In the genomic region with DNA sequence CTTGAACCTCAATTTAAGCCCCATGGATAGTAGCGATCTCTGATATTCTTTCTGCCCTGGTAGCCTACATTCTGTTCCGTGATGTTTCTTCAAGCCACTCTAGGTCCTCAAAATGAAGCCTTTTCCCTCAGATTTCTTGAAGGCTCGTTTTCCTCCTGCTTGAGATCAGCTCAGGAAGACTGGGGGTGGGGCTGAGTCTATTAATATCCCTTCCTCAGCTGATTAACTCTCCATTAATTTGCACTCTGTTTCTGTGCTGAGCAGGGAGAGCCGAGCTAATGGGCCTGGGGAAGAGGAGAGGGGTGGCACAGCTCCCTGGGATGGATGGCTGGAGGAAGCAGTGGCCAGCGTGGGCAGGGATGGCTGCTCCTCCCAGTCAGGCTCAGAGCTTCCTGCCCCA, we compare ENCODE assay signal across 21 cellular contexts.
A peak's percentile ranks its signal among the peaks of the same experiment; 100 is the strongest.
DNase-seq lines count a peak whose midpoint lies in the region; ATAC-seq and TF ChIP-seq lines count a peak whose summit lies in the region.
"Had no signal": no experiment of that assay in that cellular context is flagged by ENCODE, and none has a peak within 500 bp of the region (broad histone marks: within the 10 kb centered on the region; RNA-seq: fewer than 3 reads in every experiment).

No MANE protein-coding gene starts in this region.

- no peaks in the 10 kb centered on the region for H3K79me2 ChIP-seq in smooth muscle cell (ENCODE audit: low read depth)

- no peaks in the 10 kb centered on the region for H3K9me3 ChIP-seq in BLaER1 treated with 17β-estradiol and CSF1 and Interleukin-3, amounts not matched to agents 10 nM and 100 nM (replicated peaks in 1 of 11)
- no peaks in the 10 kb centered on the region for H3K9me3 ChIP-seq in smooth muscle cell (replicated peaks; ENCODE audit: low read depth)
- H3K9me3 ChIP-seq in mucosa of descending colon, result no peaks in the 10 kb centered on the region
- H3K9me3 ChIP-seq: tibial nerve had no signal

- ATAC-seq in HG02870 (IDR thresholded peaks at IDR 0.05; ENCODE audit: unreplicated experiment), result no peak
- ATAC-seq in mucosa of descending colon, result no peak
- ATAC-seq: Panc1 had no signal

- 72% methylated on average over 5 of the region's 5 CpGs for WGBS in smooth muscle cell (ENCODE audit: low lambda C conversion rate)

- peak overlapping the region; percentile 3 to 47 (median 28); a peak in 13 of 22 replicates for H3K4me2 ChIP-seq in BLaER1 treated with 17β-estradiol and CSF1 and Interleukin-3, amounts not matched to agents 10 nM and 100 nM
- peak overlapping the region; percentile 55 for H3K4me2 ChIP-seq in smooth muscle cell
- H3K4me2 ChIP-seq: KMS-11 had no signal

- H3F3A ChIP-seq in smooth muscle cell (ENCODE audit: low read depth), result no peaks in the 10 kb centered on the region

- H4K20me1 ChIP-seq in BLaER1 treated with 17β-estradiol and CSF1 and Interleukin-3, amounts not matched to agents 10 nM and 100 nM, result peaks cover 6 to 95% (median 39%) of the 10 kb centered on the region in 11 experiments; a peak in 18 of 22 replicates
- no peaks in the 10 kb centered on the region for H4K20me1 ChIP-seq in smooth muscle cell (ENCODE audit: low read depth)

- no peaks in the 10 kb centered on the region for H3K27me3 ChIP-seq in BLaER1 treated with 17β-estradiol and CSF1 and Interleukin-3, amounts not matched to agents 10 nM and 100 nM
- H3K27me3 ChIP-seq in layer of hippocampus (ENCODE audit: control insufficient read depth, insufficient read depth, low read length) (no peaks in the 10 kb centered on the region), smooth muscle cell (ENCODE audit: low read depth) (no peaks in the 10 kb centered on the region)
- H3K27me3 ChIP-seq: tibial nerve had no signal

- H2AFZ ChIP-seq in smooth muscle cell (ENCODE audit: low read depth), result peak overlapping the region; percentile 16

- no peak overlapping the region; a peak in 1 of 22 replicates for H3K9ac ChIP-seq in BLaER1 treated with 17β-estradiol and CSF1 and Interleukin-3, amounts not matched to agents 10 nM and 100 nM
- no peak overlapping the region for H3K9ac ChIP-seq in smooth muscle cell (ENCODE audit: low read depth)
- H3K9ac ChIP-seq: KMS-11 had no signal

- DNase-seq in cerebellar cortex (ENCODE audit: low spot score) (peak; percentile 42), smooth muscle cell (lab: John Stamatoyannopoulos, UW; ENCODE audit: unreplicated experiment) (no peak), mucosa of descending colon (no peak), NCI-H1417 treated with DMSO at 0.1 percent for 48 hours (lab: John Stamatoyannopoulos, UW) (no peak)
- DNase-seq: activated CD4-positive, alpha-beta T cell treated with anti-CD3 and anti-CD28 coated beads, Interleukin-2, amount 50 U/mL, for 4 hours; activated CD4-positive, CD25-positive, alpha-beta regulatory T cell; activated naive CD4-positive, alpha-beta T cell treated with anti-CD3 and anti-CD28 coated beads, Interleukin-2, amount 10 ng/mL, durations not matched to agents 7 days and 5 days; amniotic stem cell; cortex of kidney; islet precursor cell; MM.1S; NCI-H2081; NCI-H2227 treated with DMSO at 0.1 percent for 48 hours; NCI-H526 treated with DMSO at 0.1 percent for 48 hours; SIG-M5 had no signal

- H3K27ac ChIP-seq in BLaER1 treated with 17β-estradiol and CSF1 and Interleukin-3, amounts not matched to agents 10 nM and 100 nM, result no peak overlapping the region; a peak in 1 of 22 replicates
- peak overlapping the region; percentile 21 for H3K27ac ChIP-seq in layer of hippocampus (ENCODE audit: low read depth, low read length)
- no peak overlapping the region for H3K27ac ChIP-seq in smooth muscle cell (ENCODE audit: low read depth)
- H3K27ac ChIP-seq: KMS-11 had no signal

- H3K4me1 ChIP-seq in BLaER1 treated with 17β-estradiol and CSF1 and Interleukin-3, amounts not matched to agents 10 nM and 100 nM, result peaks cover 10 to 21% (median 14%) of the 10 kb centered on the region in 10 experiments; a peak in 19 of 20 replicates
- H3K4me1 ChIP-seq in smooth muscle cell (ENCODE audit: low read depth), result no peaks in the 10 kb centered on the region
- peaks cover 21% of the 10 kb centered on the region for H3K4me1 ChIP-seq in mucosa of descending colon (ENCODE audit: low read depth)

- TF ChIP-seq CTCF in smooth muscle cell (IDR thresholded peaks at IDR 0.05; ENCODE audit: borderline replicate concordance, insufficient read depth, poor library complexity, severe bottlenecking), result no peak
- TF ChIP-seq CTCF in mucosa of descending colon (IDR thresholded peaks at IDR 0.05), result no peak

- H3K36me3 ChIP-seq in BLaER1 treated with 17β-estradiol and CSF1 and Interleukin-3, amounts not matched to agents 10 nM and 100 nM, result peaks cover 38 to 89% (median 78%) of the 10 kb centered on the region in 11 experiments; a peak in 21 of 22 replicates
- H3K36me3 ChIP-seq in smooth muscle cell (ENCODE audit: low read depth), result no peaks in the 10 kb centered on the region
- H3K36me3 ChIP-seq in mucosa of descending colon (ENCODE audit: low read depth), result peaks cover 5% of the 10 kb centered on the region
- H3K36me3 ChIP-seq: tibial nerve had no signal

- intact Hi-C loops in mucosa of descending colon (cut with DNase I, micrococcal nuclease), result loop anchor here in 1 of 2 donors (10.0 kb wide), 2 partner anchors 49 to 189 kb away; no protein-coding TSS in a partner anchor

- no peak overlapping the region for H3K4me3 ChIP-seq in BLaER1 treated with 17β-estradiol and CSF1 and Interleukin-3, amounts not matched to agents 10 nM and 100 nM
- no peak overlapping the region for H3K4me3 ChIP-seq in smooth muscle cell
- H3K4me3 ChIP-seq in mucosa of descending colon, result no peak overlapping the region
- H3K4me3 ChIP-seq: tibial nerve had no signal
